29 cellular contexts compared by ENCODE assay signal in genomic region chr7:155353256-155353897, GRCh38.
"Had no signal": no experiment of that assay in that cellular context is flagged by ENCODE, and none has a peak within 500 bp of the region (broad histone marks: within the 10 kb centered on the region; RNA-seq: fewer than 3 reads in every experiment).

No MANE protein-coding gene starts in this region.

- DNase-seq: effector CD4-positive, alpha-beta T cell; foreskin fibroblast; gastrocnemius medialis; left cardiac atrium; mesenchymal stem cell; mucosa of descending colon; naive B cell; ovary; retina; right lobe of liver; stimulated activated CD4-positive, alpha-beta T cell treated with anti-CD3 and anti-CD28 coated beads, Interleukin-2, amount 100 ng/mL, for 24 hours; stimulated activated CD4-positive, alpha-beta T cell treated with anti-CD3 and anti-CD28 coated beads, Interleukin-4, amount 100 ng/mL, for 24 hours; stimulated activated naive CD4-positive, alpha-beta T cell treated with Interleukin-2 at 50 U/mL for 16 hours; stomach; uterus had no signal

- H3K9me3 Mint-ChIP-seq: mesothelial cell of epicardium; neural crest cell; stimulated activated effector memory CD8-positive, alpha-beta T cell treated with anti-CD3 and anti-CD28 coated beads, Interleukin-12 subunit alpha, Interleukin-12 subunit beta, amount 100 ng/mL, for 72 hours had no signal

- H3K36me3 Mint-ChIP-seq: mesothelial cell of epicardium; naive B cell; natural killer cell treated with Interleukin-12 subunit alpha and Interleukin-12 subunit beta and Interleukin-15 and Interleukin-18, amount 100 ng/mL, for 72 hours had no signal

- H3K4me3 ChIP-seq: dorsolateral prefrontal cortex, gastrocnemius medialis, heart left ventricle, hepatocyte, left lung, mucosa of descending colon, ovary, right lobe of liver, stomach, thoracic aorta, tibial nerve, upper lobe of left lung, uterus had no signal

- H3K4me2 ChIP-seq: hepatocyte had no signal

- H3K4me1 ChIP-seq: gastrocnemius medialis, right lobe of liver, stomach, uterus had no signal

- H3K36me3 ChIP-seq: gastrocnemius medialis, heart left ventricle, left lung, neutrophil, ovary, right lobe of liver, stomach, thoracic aorta, tibial nerve, upper lobe of left lung, uterus had no signal

- H3K4me1 Mint-ChIP-seq: mesothelial cell of epicardium; stimulated activated effector memory CD8-positive, alpha-beta T cell treated with anti-CD3 and anti-CD28 coated beads, Interleukin-12 subunit alpha, Interleukin-12 subunit beta, amount 100 ng/mL, for 72 hours had no signal

- H3K79me2 ChIP-seq: hepatocyte had no signal

- ATAC-seq: esophagus mucosa; gastrocnemius medialis; heart left ventricle; left cardiac atrium; left lung; mucosa of descending colon; natural killer cell treated with Interleukin-12 subunit alpha and Interleukin-12 subunit beta and Interleukin-15 and Interleukin-18, amount 100 ng/mL, for 72 hours; right lobe of liver; stimulated activated effector memory CD8-positive, alpha-beta T cell treated with anti-CD3 and anti-CD28 coated beads, Interleukin-12 subunit alpha, Interleukin-12 subunit beta, amount 100 ng/mL, for 72 hours had no signal

- H3K27ac Mint-ChIP-seq: mesothelial cell of epicardium; naive B cell; natural killer cell treated with Interleukin-12 subunit alpha and Interleukin-12 subunit beta and Interleukin-15 and Interleukin-18, amount 100 ng/mL, for 72 hours; stimulated activated effector memory CD8-positive, alpha-beta T cell treated with anti-CD3 and anti-CD28 coated beads, Interleukin-12 subunit alpha, Interleukin-12 subunit beta, amount 100 ng/mL, for 72 hours had no signal

- H2AFZ ChIP-seq: hepatocyte had no signal

- H3K27ac ChIP-seq: dorsolateral prefrontal cortex, epithelial cell of prostate, gastrocnemius medialis, heart left ventricle, hepatocyte, left lung, neutrophil, ovary, right lobe of liver, stomach, thoracic aorta, tibial nerve, upper lobe of left lung, uterus had no signal

- H3K4me3 Mint-ChIP-seq: mesothelial cell of epicardium; naive B cell; natural killer cell treated with Interleukin-12 subunit alpha and Interleukin-12 subunit beta and Interleukin-15 and Interleukin-18, amount 100 ng/mL, for 72 hours; neural crest cell; stimulated activated effector memory CD8-positive, alpha-beta T cell treated with anti-CD3 and anti-CD28 coated beads, Interleukin-12 subunit alpha, Interleukin-12 subunit beta, amount 100 ng/mL, for 72 hours had no signal

- H3K27me3 ChIP-seq: ovary, right lobe of liver had no signal

- H3K9me3 ChIP-seq: gastrocnemius medialis, heart left ventricle, left lung, mucosa of descending colon, neutrophil, ovary, right lobe of liver, stomach, thoracic aorta, tibial nerve, upper lobe of left lung, uterus had no signal
